ENCODE assay signal across 3 cellular contexts in genomic region chr7:2460641-2461040, GRCh38.
TF ChIP-seq lines count a peak whose summit lies in the region.

No MANE protein-coding gene starts in this region.

TF ChIP-seq in SK-N-SH treated with all-trans-retinoic acid at 6 μM for 48 hours, 23 proteins besides CTCF, POLR2A, EP300 and RAD21:
- TF ChIP-seq ZFP30 (CRISPR knock-in tag; IDR thresholded peaks at IDR 0.05) (no peak), ARNTL (CRISPR knock-in tag; IDR thresholded peaks at IDR 0.05; ENCODE audit: borderline replicate concordance, low read depth) (no peak), ZC3H10 (CRISPR knock-in tag; IDR thresholded peaks at IDR 0.05) (no peak), ESRRG (CRISPR knock-in tag; IDR thresholded peaks at IDR 0.05) (no peak), RARB (CRISPR knock-in tag; IDR thresholded peaks at IDR 0.05) (no peak), GLIS3 (CRISPR knock-in tag; IDR thresholded peaks at IDR 0.05) (no peak), SNAI2 (CRISPR knock-in tag; IDR thresholded peaks at IDR 0.05) (no peak), TCF4 (CRISPR knock-in tag; IDR thresholded peaks at IDR 0.05; ENCODE audit: borderline replicate concordance) (no peak), PPARA (CRISPR knock-in tag; IDR thresholded peaks at IDR 0.05; ENCODE audit: borderline replicate concordance) (no peak), ZNF565 (CRISPR knock-in tag; conservative IDR thresholded peaks at IDR 0.05; ENCODE audit: low read depth) (no peak), BACH2 (CRISPR knock-in tag; IDR thresholded peaks at IDR 0.05; ENCODE audit: borderline replicate concordance) (no peak), ZNF70 (CRISPR knock-in tag; IDR thresholded peaks at IDR 0.05) (no peak), TOX (CRISPR knock-in tag; IDR thresholded peaks at IDR 0.05; ENCODE audit: borderline replicate concordance) (no peak), ISL1 (CRISPR knock-in tag; IDR thresholded peaks at IDR 0.05) (no peak)
- TF ChIP-seq, protein P1, sequence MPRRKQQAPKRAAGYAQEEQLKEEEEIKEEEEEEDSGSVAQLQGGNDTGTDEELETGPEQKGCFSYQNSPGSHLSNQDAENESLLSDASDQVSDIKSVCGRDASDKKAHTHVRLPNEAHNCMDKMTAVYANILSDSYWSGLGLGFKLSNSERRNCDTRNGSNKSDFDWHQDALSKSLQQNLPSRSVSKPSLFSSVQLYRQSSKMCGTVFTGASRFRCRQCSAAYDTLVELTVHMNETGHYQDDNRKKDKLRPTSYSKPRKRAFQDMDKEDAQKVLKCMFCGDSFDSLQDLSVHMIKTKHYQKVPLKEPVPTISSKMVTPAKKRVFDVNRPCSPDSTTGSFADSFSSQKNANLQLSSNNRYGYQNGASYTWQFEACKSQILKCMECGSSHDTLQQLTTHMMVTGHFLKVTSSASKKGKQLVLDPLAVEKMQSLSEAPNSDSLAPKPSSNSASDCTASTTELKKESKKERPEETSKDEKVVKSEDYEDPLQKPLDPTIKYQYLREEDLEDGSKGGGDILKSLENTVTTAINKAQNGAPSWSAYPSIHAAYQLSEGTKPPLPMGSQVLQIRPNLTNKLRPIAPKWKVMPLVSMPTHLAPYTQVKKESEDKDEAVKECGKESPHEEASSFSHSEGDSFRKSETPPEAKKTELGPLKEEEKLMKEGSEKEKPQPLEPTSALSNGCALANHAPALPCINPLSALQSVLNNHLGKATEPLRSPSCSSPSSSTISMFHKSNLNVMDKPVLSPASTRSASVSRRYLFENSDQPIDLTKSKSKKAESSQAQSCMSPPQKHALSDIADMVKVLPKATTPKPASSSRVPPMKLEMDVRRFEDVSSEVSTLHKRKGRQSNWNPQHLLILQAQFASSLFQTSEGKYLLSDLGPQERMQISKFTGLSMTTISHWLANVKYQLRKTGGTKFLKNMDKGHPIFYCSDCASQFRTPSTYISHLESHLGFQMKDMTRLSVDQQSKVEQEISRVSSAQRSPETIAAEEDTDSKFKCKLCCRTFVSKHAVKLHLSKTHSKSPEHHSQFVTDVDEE (CRISPR knock-in tag; IDR thresholded peaks at IDR 0.05) = no peak
- TF ChIP-seq, protein P2, sequence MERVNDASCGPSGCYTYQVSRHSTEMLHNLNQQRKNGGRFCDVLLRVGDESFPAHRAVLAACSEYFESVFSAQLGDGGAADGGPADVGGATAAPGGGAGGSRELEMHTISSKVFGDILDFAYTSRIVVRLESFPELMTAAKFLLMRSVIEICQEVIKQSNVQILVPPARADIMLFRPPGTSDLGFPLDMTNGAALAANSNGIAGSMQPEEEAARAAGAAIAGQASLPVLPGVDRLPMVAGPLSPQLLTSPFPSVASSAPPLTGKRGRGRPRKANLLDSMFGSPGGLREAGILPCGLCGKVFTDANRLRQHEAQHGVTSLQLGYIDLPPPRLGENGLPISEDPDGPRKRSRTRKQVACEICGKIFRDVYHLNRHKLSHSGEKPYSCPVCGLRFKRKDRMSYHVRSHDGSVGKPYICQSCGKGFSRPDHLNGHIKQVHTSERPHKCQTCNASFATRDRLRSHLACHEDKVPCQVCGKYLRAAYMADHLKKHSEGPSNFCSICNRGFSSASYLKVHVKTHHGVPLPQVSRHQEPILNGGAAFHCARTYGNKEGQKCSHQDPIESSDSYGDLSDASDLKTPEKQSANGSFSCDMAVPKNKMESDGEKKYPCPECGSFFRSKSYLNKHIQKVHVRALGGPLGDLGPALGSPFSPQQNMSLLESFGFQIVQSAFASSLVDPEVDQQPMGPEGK (CRISPR knock-in tag; IDR thresholded peaks at IDR 0.05; ENCODE audit: borderline replicate concordance) = no peak

TF ChIP-seq in SK-N-SH, 30 proteins besides CTCF, POLR2A, EP300 and RAD21:
- no peak for TF ChIP-seq TCF12 (IDR thresholded peaks at IDR 0.05)
- no peak for TF ChIP-seq TAF1 (IDR thresholded peaks at IDR 0.05; ENCODE audit: borderline replicate concordance, low read depth, low read length)
- TF ChIP-seq, protein P3, sequence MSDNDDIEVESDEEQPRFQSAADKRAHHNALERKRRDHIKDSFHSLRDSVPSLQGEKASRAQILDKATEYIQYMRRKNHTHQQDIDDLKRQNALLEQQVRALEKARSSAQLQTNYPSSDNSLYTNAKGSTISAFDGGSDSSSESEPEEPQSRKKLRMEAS (IDR thresholded peaks at IDR 0.05; ENCODE audit: low read depth) = no peak
- TF ChIP-seq EZH2phosphoT487 (IDR thresholded peaks at IDR 0.05; ENCODE audit: borderline replicate concordance, low read depth) = no peak
- TF ChIP-seq, protein P4, sequence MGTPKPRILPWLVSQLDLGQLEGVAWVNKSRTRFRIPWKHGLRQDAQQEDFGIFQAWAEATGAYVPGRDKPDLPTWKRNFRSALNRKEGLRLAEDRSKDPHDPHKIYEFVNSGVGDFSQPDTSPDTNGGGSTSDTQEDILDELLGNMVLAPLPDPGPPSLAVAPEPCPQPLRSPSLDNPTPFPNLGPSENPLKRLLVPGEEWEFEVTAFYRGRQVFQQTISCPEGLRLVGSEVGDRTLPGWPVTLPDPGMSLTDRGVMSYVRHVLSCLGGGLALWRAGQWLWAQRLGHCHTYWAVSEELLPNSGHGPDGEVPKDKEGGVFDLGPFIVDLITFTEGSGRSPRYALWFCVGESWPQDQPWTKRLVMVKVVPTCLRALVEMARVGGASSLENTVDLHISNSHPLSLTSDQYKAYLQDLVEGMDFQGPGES (IDR thresholded peaks at IDR 0.05; ENCODE audit: low read depth, low read length) = no peak
- no peak for TF ChIP-seq MXI1 (IDR thresholded peaks at IDR 0.05; ENCODE audit: low read depth, low read length)
- TF ChIP-seq FOXM1 (IDR thresholded peaks at IDR 0.05; ENCODE audit: low read depth) = no peak
- no peak for TF ChIP-seq ELF1 (IDR thresholded peaks at IDR 0.05)
- TF ChIP-seq RFX5 (IDR thresholded peaks at IDR 0.05; ENCODE audit: low read length) = no peak
- no peak for TF ChIP-seq RXRA (IDR thresholded peaks at IDR 0.05; ENCODE audit: borderline replicate concordance, low read depth)
- TF ChIP-seq SIN3A (IDR thresholded peaks at IDR 0.05; ENCODE audit: borderline replicate concordance, low read depth, low read length) = no peak
- no peak for TF ChIP-seq SMC3 (IDR thresholded peaks at IDR 0.05; ENCODE audit: low read depth, low read length)
- TF ChIP-seq FOSL2 (IDR thresholded peaks at IDR 0.05; ENCODE audit: borderline replicate concordance, low read depth) = no peak
- TF ChIP-seq YY1 (IDR thresholded peaks at IDR 0.05; ENCODE audit: low read depth) = no peak
- no peak for TF ChIP-seq TEAD4 (IDR thresholded peaks at IDR 0.05; ENCODE audit: borderline replicate concordance, insufficient read depth)
- no peak for TF ChIP-seq JUND (IDR thresholded peaks at IDR 0.05)
- no peak for TF ChIP-seq RCOR1 (IDR thresholded peaks at IDR 0.05; ENCODE audit: low read length)

TF ChIP-seq in HepG2, 621 proteins besides CTCF, POLR2A, EP300 and RAD21:
- TF ChIP-seq EZH2 (conservative IDR thresholded peaks at IDR 0.05; ENCODE audit: low read depth, low read length) (no peak), RELA (CRISPR knock-in tag; IDR thresholded peaks at IDR 0.05) (no peak), MED8 (CRISPR knock-in tag; IDR thresholded peaks at IDR 0.05; ENCODE audit: insufficient replicate concordance) (no peak), ZNF124 (CRISPR knock-in tag; IDR thresholded peaks at IDR 0.05) (no peak), ZSCAN5A (CRISPR knock-in tag; IDR thresholded peaks at IDR 0.05; ENCODE audit: borderline replicate concordance) (no peak), CEBPG (CRISPR knock-in tag; IDR thresholded peaks at IDR 0.05) (no peak), ZNF34 (CRISPR knock-in tag; IDR thresholded peaks at IDR 0.05; ENCODE audit: borderline replicate concordance) (no peak), ZNF660 (CRISPR knock-in tag; IDR thresholded peaks at IDR 0.05; ENCODE audit: borderline replicate concordance, low read depth) (no peak), RFXAP (CRISPR knock-in tag; IDR thresholded peaks at IDR 0.05; ENCODE audit: borderline replicate concordance) (no peak), MIER3 (CRISPR knock-in tag; IDR thresholded peaks at IDR 0.05; ENCODE audit: borderline replicate concordance) (no peak), ELF1 (CRISPR knock-in tag; IDR thresholded peaks at IDR 0.05) (no peak), ZNF772 (CRISPR knock-in tag; IDR thresholded peaks at IDR 0.05) (no peak), AFF4 (CRISPR knock-in tag; IDR thresholded peaks at IDR 0.05) (no peak), ZNF432 (CRISPR knock-in tag; IDR thresholded peaks at IDR 0.05; ENCODE audit: borderline replicate concordance) (no peak)
- TF ChIP-seq, protein P5, sequence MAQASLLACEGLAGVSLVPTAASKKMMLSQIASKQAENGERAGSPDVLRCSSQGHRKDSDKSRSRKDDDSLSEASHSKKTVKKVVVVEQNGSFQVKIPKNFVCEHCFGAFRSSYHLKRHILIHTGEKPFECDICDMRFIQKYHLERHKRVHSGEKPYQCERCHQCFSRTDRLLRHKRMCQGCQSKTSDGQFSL (CRISPR knock-in tag; IDR thresholded peaks at IDR 0.05) = no peak
- TF ChIP-seq, protein P6, sequence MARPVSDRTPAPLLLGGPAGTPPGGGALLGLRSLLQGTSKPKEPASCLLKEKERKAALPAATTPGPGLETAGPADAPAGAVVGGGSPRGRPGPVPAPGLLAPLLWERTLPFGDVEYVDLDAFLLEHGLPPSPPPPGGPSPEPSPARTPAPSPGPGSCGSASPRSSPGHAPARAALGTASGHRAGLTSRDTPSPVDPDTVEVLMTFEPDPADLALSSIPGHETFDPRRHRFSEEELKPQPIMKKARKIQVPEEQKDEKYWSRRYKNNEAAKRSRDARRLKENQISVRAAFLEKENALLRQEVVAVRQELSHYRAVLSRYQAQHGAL (CRISPR knock-in tag; IDR thresholded peaks at IDR 0.05; ENCODE audit: not compliant biosample characterization) = no peak
TF ChIP-seq in HepG2: peak in this region for 0.
